Comparison of ENCODE assay signal across 9 cellular contexts in the genomic region with DNA sequence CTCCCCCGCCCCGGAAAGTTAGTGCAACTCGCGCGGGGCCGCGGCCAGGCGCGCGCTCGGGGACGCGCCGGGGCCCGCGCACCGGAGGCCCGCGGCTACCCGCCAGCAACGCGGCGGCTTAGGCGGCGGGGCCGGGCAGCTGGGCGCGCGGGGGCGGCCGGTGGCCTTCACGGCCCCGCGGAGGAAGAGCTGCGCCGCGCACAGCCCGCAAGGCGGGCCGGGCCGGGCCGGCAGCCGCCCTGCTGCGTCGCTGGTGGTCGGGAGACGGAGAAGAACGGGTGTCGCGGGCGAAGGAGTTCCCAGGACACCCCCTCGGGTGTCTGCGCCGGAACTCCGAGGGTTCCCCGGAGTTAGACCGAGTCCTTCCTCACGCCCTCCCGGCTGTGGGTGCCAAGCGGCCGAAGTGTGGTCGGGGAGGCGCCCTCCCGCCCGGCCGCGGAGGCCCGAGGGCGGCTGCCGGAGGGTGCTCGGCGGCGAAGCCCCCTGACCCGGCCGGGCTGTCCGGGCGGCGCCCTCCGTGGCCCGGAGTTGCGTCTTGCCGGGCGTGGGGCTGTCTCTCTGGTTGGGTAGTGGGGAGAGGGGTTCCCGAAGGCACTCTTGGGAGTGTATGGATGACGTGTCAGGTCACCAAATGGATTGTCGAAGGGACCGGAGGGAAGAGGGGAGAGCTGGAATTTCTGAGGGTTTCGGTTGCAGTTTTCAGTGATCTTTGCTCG. TPM values are rescaled to one million over a fixed set of nuclear protein-coding genes. Genes with fewer than 3 reads are reported as not detected.
DNase-seq lines count a peak whose midpoint lies in the region; ATAC-seq, FAIRE-seq and TF ChIP-seq lines count a peak whose summit lies in the region.
"Had no signal": no experiment of that assay in that cellular context is flagged by ENCODE, and none has a peak within 500 bp of the region (broad histone marks: within the 10 kb centered on the region; RNA-seq: fewer than 3 reads in every experiment).

No MANE protein-coding gene starts in this region.

- H4K5ac ChIP-seq in H9 (ENCODE audit: insufficient read length, low read depth, low read length), result no peak overlapping the region

- H3K9me3 Mint-ChIP-seq in H9, result no peaks in the 10 kb centered on the region; a peak in 1 of 5 replicates
- no peaks in the 10 kb centered on the region for H3K9me3 Mint-ChIP-seq in T-cell

- H4K20me1 ChIP-seq in H9 (ENCODE audit: control insufficient read depth, insufficient read depth, insufficient read length), result no peaks in the 10 kb centered on the region

- H3K27me3 Mint-ChIP-seq in H9 (ENCODE audit: low read depth) (no peaks in the 10 kb centered on the region), T-cell (no peaks in the 10 kb centered on the region)

- H3K9me3 ChIP-seq in H9 (ENCODE audit: control insufficient read depth, low read depth, low read length), result no peaks in the 10 kb centered on the region
- no peaks in the 10 kb centered on the region for H3K9me3 ChIP-seq in skeletal muscle satellite cell (replicated peaks; ENCODE audit: low read length)

- peak overlapping the region; percentile 73 for H3K27ac ChIP-seq in H9 (ENCODE audit: insufficient read length, low read depth, low read length)

- no peak overlapping the region for H2BK12ac ChIP-seq in H9 (ENCODE audit: insufficient read length, low read depth, low read length)

- H2AFZ ChIP-seq in H9 (ENCODE audit: low read length), result no peak overlapping the region

- H2BK20ac ChIP-seq in H9 (ENCODE audit: low read depth, low read length, poor library complexity, severe bottlenecking), result no peak overlapping the region

- H3K27ac Mint-ChIP-seq in H9, result peak overlapping the region; percentile 93 to 96 (median 95)
- peak overlapping the region; percentile 88 to 93 for H3K27ac Mint-ChIP-seq in T-cell

- no peak overlapping the region for H4K91ac ChIP-seq in H9 (ENCODE audit: insufficient read length, low read depth, low read length)

- peak overlapping the region; percentile 32 for H3K18ac ChIP-seq in H9 (ENCODE audit: insufficient read length, low read depth, low read length)

- H3K23me2 ChIP-seq in H9 (ENCODE audit: insufficient read length, low read depth, low read length, poor library complexity, severe bottlenecking), result peaks cover 5% of the 10 kb centered on the region

- H2BK15ac ChIP-seq in H9 (ENCODE audit: low read depth, low read length), result no peak overlapping the region

- CTCF ChIA-PET in T-cell (lab: Charles Lee), result interaction anchor here (0.6 to 1.6 kb wide), 4 partner anchors 16 to 174 kb away, joined by 3 to 5 read pairs (median 3); no protein-coding TSS in a partner anchor

- TF ChIP-seq CTCF in H9 (conservative IDR thresholded peaks at IDR 0.05), result no peak
- no peak for TF ChIP-seq CTCF in bronchial epithelial cell (IDR thresholded peaks at IDR 0.05; ENCODE audit: insufficient read depth, low read length, severe bottlenecking)

- no peak overlapping the region for H3K4ac ChIP-seq in H9 (ENCODE audit: low read depth, low read length)

- ATAC-seq in T-cell (replicated peaks in 1 of 4), result peak; percentile 75 to 79 (median 78)

- H3K79me2 ChIP-seq in H9 (ENCODE audit: insufficient read depth, low read length), result no peaks in the 10 kb centered on the region; the same call in 1 of the 2 replicates

- no peaks in the 10 kb centered on the region; the same call in 1 of the 2 replicates for H3K4me1 ChIP-seq in H9 (ENCODE audit: insufficient read depth, low read length)
- H3K4me1 ChIP-seq in skeletal muscle satellite cell (ENCODE audit: control insufficient read depth, insufficient read depth, low read length), result peaks cover 19% of the 10 kb centered on the region

- H2BK120ac ChIP-seq in H9 (ENCODE audit: low read depth, low read length, poor library complexity, severe bottlenecking), result no peak overlapping the region

- H3K4me3 Mint-ChIP-seq in H9, result peak overlapping the region; percentile 88 to 99
- H3K4me3 Mint-ChIP-seq in T-cell, result peak overlapping the region; percentile 85 to 94 (median 93)

- no CpG with 5 or more reads among the region's 89 CpGs for WGBS in H9 (ENCODE audit: extremely low coverage, insufficient read length, low lambda C conversion rate)

- peak; percentile 68 to 75 for DNase-seq in NCI-H2081 (lab: John Stamatoyannopoulos, UW)
- DNase-seq in NCI-H2081 treated with DMSO at 0.1 percent for 48 hours (lab: John Stamatoyannopoulos, UW), result no peak
- peak; percentile 74 for DNase-seq in H9
- peak; percentile 33 for DNase-seq in MV-4-11 (lab: John Stamatoyannopoulos, UW)
- DNase-seq in T-cell, result peak in 12 of 34 experiments; percentile 2 to 51 (median 15)
- peak; percentile 48 for DNase-seq in bronchial epithelial cell (ENCODE audit: low read depth)
- peak; percentile 80 for DNase-seq in iPS-NIHi11 (ENCODE audit: low spot score)
- DNase-seq: DND-41 had no signal

- H3K4me2 ChIP-seq in H9 (ENCODE audit: insufficient read depth, insufficient read length, low read length) (peak overlapping the region; percentile 98), skeletal muscle satellite cell (ENCODE audit: low read length) (peak overlapping the region; percentile 98)

- H3K23ac ChIP-seq in H9 (ENCODE audit: insufficient read length, low read depth, low read length), result no peak overlapping the region

- H2AK5ac ChIP-seq in H9 (ENCODE audit: insufficient read length, low read length), result no peak overlapping the region

- H4K8ac ChIP-seq in H9 (replicated peaks; ENCODE audit: insufficient read length, low read depth, low read length), result peak overlapping the region; percentile 23

- POLR2A ChIA-PET in T-cell (lab: Charles Lee), result no interaction called here

- H3K79me1 ChIP-seq in H9 (ENCODE audit: insufficient read depth, low read depth, low read length, poor library complexity, severe bottlenecking), result no peaks in the 10 kb centered on the region

- H3K9ac ChIP-seq in H9 (ENCODE audit: extremely low read depth, insufficient read length, low read length), result peak overlapping the region; percentile 98
- peak overlapping the region; percentile 98 for H3K9ac ChIP-seq in skeletal muscle satellite cell (ENCODE audit: low read depth, low read length)

- H3K4me1 Mint-ChIP-seq in H9, result peaks cover 32% of the 10 kb centered on the region in 2 experiments
- peaks cover 18 to 29% (median 22%) of the 10 kb centered on the region in 3 donors for H3K4me1 Mint-ChIP-seq in T-cell

- FAIRE-seq in bronchial epithelial cell (lab: Jason Lieb, UNC), result no peak

- peak overlapping the region; percentile 20 for H3K56ac ChIP-seq in H9 (ENCODE audit: insufficient read length, low read depth, low read length)

- peak overlapping the region; percentile 100 for H3K14ac ChIP-seq in H9 (ENCODE audit: insufficient read depth, low read length)

- H3K36me3 Mint-ChIP-seq in H9 (ENCODE audit: insufficient read depth in 1 of 3, low read depth in 3 of 3) (peaks cover 0 to 8% (median 5%) of the 10 kb centered on the region in 3 experiments; a peak in 5 of 7 replicates), T-cell (no peaks in the 10 kb centered on the region)

- H3K27me3 ChIP-seq in H9 (ENCODE audit: insufficient read depth, low read length) (no peaks in the 10 kb centered on the region), bronchial epithelial cell (ENCODE audit: control insufficient read depth, insufficient read depth, low read length) (no peaks in the 10 kb centered on the region), skeletal muscle satellite cell (ENCODE audit: control insufficient read depth, insufficient read depth, low read length) (no peaks in the 10 kb centered on the region)

- no peak overlapping the region for H3T11ph ChIP-seq in H9 (ENCODE audit: low read length)

- H3K36me3 ChIP-seq in bronchial epithelial cell (ENCODE audit: control insufficient read depth, insufficient read depth, low read length), result no peaks in the 10 kb centered on the region
- H3K36me3 ChIP-seq in skeletal muscle satellite cell (ENCODE audit: insufficient read depth, low read length), result no peaks in the 10 kb centered on the region

- H2BK5ac ChIP-seq in H9 (ENCODE audit: insufficient read length, low read length), result no peak overlapping the region

- peak overlapping the region; percentile 78 for H3K4me3 ChIP-seq in bronchial epithelial cell (ENCODE audit: low read depth, low read length)
- H3K4me3 ChIP-seq in skeletal muscle satellite cell (ENCODE audit: low read length), result peak overlapping the region; percentile 83

RNA-seq across cellular contexts. Expression of a gene that starts 0.6 kb away (rescaled TPM):
- 10.9 and 12.9 TPM in 2 replicates for total RNA-seq in H9 (2021)
- total RNA-seq in T-cell, result 1 to 10 TPM; 3.3 to 6.1 (median 4.4) TPM
- total RNA-seq in bronchial epithelial cell, result 12.9 and 15.0 TPM in 2 replicates
- total RNA-seq in skeletal muscle satellite cell (2012; rRNA removed), result 16.0 and 19.4 TPM in 2 replicates
